In genomic region chr6:149489967-149490366, GRCh38 we compare ENCODE assay signal across 24 cellular contexts. TPM values are rescaled to one million over a fixed set of nuclear protein-coding genes. Genes with fewer than 3 reads are reported as not detected.
DNase-seq lines count a peak whose midpoint lies in the region; ATAC-seq and TF ChIP-seq lines count a peak whose summit lies in the region.
"Had no signal": no experiment of that assay in that cellular context is flagged by ENCODE, and none has a peak within 500 bp of the region (broad histone marks: within the 10 kb centered on the region; RNA-seq: fewer than 3 reads in every experiment).

No MANE protein-coding gene starts in this region.

- no peak for TF ChIP-seq CTCF in ovary (IDR thresholded peaks at IDR 0.05)

- peak overlapping the region in 7 of 11 experiments; percentile 7 to 52 (median 44); a peak in 10 of 22 replicates for H3K4me2 ChIP-seq in BLaER1 treated with 17β-estradiol and CSF1 and Interleukin-3, amounts not matched to agents 10 nM and 100 nM
- H3K4me2 ChIP-seq: SK-N-SH had no signal

- peaks cover 35 to 53% (median 49%) of the 10 kb centered on the region in 10 experiments for H3K4me1 ChIP-seq in BLaER1 treated with 17β-estradiol and CSF1 and Interleukin-3, amounts not matched to agents 10 nM and 100 nM
- peaks cover 40% of the 10 kb centered on the region for H3K4me1 ChIP-seq in CD4-positive, alpha-beta memory T cell (ENCODE audit: insufficient read depth, low read length)
- no peaks in the 10 kb centered on the region for H3K4me1 ChIP-seq in ovary (ENCODE audit: insufficient read depth)
- H3K4me1 ChIP-seq: tibial artery had no signal

- DNase-seq in CD4-positive, alpha-beta memory T cell = no peak
- DNase-seq in left lobe of liver (ENCODE audit: low spot score) (peak; percentile 7), ovary (no peak)
- DNase-seq: brain microvascular endothelial cell; esophagus squamous epithelium; gastrocnemius medialis; KG1; NCI-H146; NCI-H526 treated with DMSO at 0.1 percent for 48 hours; SK-N-SH; stimulated activated CD4-positive, alpha-beta T cell treated with anti-CD3 and anti-CD28 coated beads, Interleukin-4, amount 100 ng/mL, for 4 hours; stimulated activated naive CD8-positive, alpha-beta T cell treated with anti-CD3 and anti-CD28 coated beads, Interleukin-15, amount 100 ng/mL, for 72 hours; T-helper 9 cell; tibial artery had no signal

- H3K9me3 Mint-ChIP-seq in CD4-positive, alpha-beta memory T cell = peaks cover 0 to 1% (median 0%) of the 10 kb centered on the region in 8 donors
- H3K9me3 Mint-ChIP-seq: stimulated activated naive CD8-positive, alpha-beta T cell treated with anti-CD3 and anti-CD28 coated beads, Interleukin-15, amount 100 ng/mL, for 72 hours; WTC11 had no signal

- H3K27ac ChIP-seq in BLaER1 treated with 17β-estradiol and CSF1 and Interleukin-3, amounts not matched to agents 10 nM and 100 nM = peak overlapping the region in 2 of 11 experiments; percentile 55 to 62; a peak in 4 of 22 replicates
- no peak overlapping the region for H3K27ac ChIP-seq in CD4-positive, alpha-beta memory T cell (ENCODE audit: low read depth, low read length)
- H3K27ac ChIP-seq in ovary = no peak overlapping the region
- H3K27ac ChIP-seq: brain microvascular endothelial cell, esophagus squamous epithelium, gastrocnemius medialis, right atrium auricular region, RWPE1, tibial artery had no signal

- intact Hi-C loops in CD4-positive, alpha-beta memory T cell (cut with micrococcal nuclease) = no loop called here
- intact Hi-C loops in ovary (cut with DNase I) = no loop called here

- H3K36me3 Mint-ChIP-seq in CD4-positive, alpha-beta memory T cell = peaks cover 0 to 4% of the 10 kb centered on the region in 2 donors
- H3K36me3 Mint-ChIP-seq: WTC11 had no signal

- CTCF ChIA-PET in CD4-positive, alpha-beta memory T cell (lab: Charles Lee; ENCODE audit: partially characterized antibody) = interaction anchor here (0.6 to 1.2 kb wide), 4 partner anchors 9 to 278 kb away, joined by 3 to 5 read pairs (median 4); no protein-coding TSS in a partner anchor

- H3K27ac Mint-ChIP-seq in CD4-positive, alpha-beta memory T cell = peak overlapping the region in 5 of 7 donors; percentile 4 to 92 (median 74)
- H3K27ac Mint-ChIP-seq: WTC11 had no signal

- TF ChIP-seq POLR2A in ovary (IDR thresholded peaks at IDR 0.05) = no peak

- no peaks in the 10 kb centered on the region for H4K20me1 ChIP-seq in BLaER1 treated with 17β-estradiol and CSF1 and Interleukin-3, amounts not matched to agents 10 nM and 100 nM

- H3K9me3 ChIP-seq in BLaER1 treated with 17β-estradiol and CSF1 and Interleukin-3, amounts not matched to agents 10 nM and 100 nM (replicated peaks in 1 of 11) = no peaks in the 10 kb centered on the region
- H3K9me3 ChIP-seq in CD4-positive, alpha-beta memory T cell (ENCODE audit: control insufficient read depth in 1 of 2, low read length in 2 of 2) = no peaks in the 10 kb centered on the region
- no peaks in the 10 kb centered on the region for H3K9me3 ChIP-seq in ovary
- H3K9me3 ChIP-seq: esophagus squamous epithelium, gastrocnemius medialis, right atrium auricular region, SK-N-SH, tibial artery had no signal

- H3K36me3 ChIP-seq in BLaER1 treated with 17β-estradiol and CSF1 and Interleukin-3, amounts not matched to agents 10 nM and 100 nM = no peaks in the 10 kb centered on the region
- H3K36me3 ChIP-seq in CD4-positive, alpha-beta memory T cell (ENCODE audit: insufficient read depth, low read length) = no peaks in the 10 kb centered on the region
- no peaks in the 10 kb centered on the region for H3K36me3 ChIP-seq in ovary
- H3K36me3 ChIP-seq: brain microvascular endothelial cell, esophagus squamous epithelium, gastrocnemius medialis, right atrium auricular region, tibial artery had no signal

- POLR2A ChIA-PET in CD4-positive, alpha-beta memory T cell (lab: Charles Lee; ENCODE audit: partially characterized antibody) = interaction anchor here (1.4 to 4.1 kb wide), 3 partner anchors 10 to 458 kb away, joined by 3 to 14 read pairs (median 4); no protein-coding TSS in a partner anchor

- no peak overlapping the region for H3K9ac ChIP-seq in BLaER1 treated with 17β-estradiol and CSF1 and Interleukin-3, amounts not matched to agents 10 nM and 100 nM
- H3K9ac ChIP-seq: SK-N-SH had no signal

- H3K4me3 Mint-ChIP-seq in CD4-positive, alpha-beta memory T cell = no peak overlapping the region
- H3K4me3 Mint-ChIP-seq: stimulated activated naive CD8-positive, alpha-beta T cell treated with anti-CD3 and anti-CD28 coated beads, Interleukin-15, amount 100 ng/mL, for 72 hours; WTC11 had no signal

- H3K27me3 ChIP-seq in BLaER1 treated with 17β-estradiol and CSF1 and Interleukin-3, amounts not matched to agents 10 nM and 100 nM = no peaks in the 10 kb centered on the region
- H3K27me3 ChIP-seq in CD4-positive, alpha-beta memory T cell (ENCODE audit: insufficient read depth, low read length) = no peaks in the 10 kb centered on the region
- no peaks in the 10 kb centered on the region for H3K27me3 ChIP-seq in ovary
- H3K27me3 ChIP-seq: brain microvascular endothelial cell, esophagus squamous epithelium, gastrocnemius medialis, right atrium auricular region, tibial artery had no signal

- TF ChIP-seq EP300 in ovary (IDR thresholded peaks at IDR 0.05) = no peak

- H3K4me1 Mint-ChIP-seq in CD4-positive, alpha-beta memory T cell = peaks cover 26 to 53% (median 47%) of the 10 kb centered on the region in 4 donors

- no peak overlapping the region for H3K4me3 ChIP-seq in BLaER1 treated with 17β-estradiol and CSF1 and Interleukin-3, amounts not matched to agents 10 nM and 100 nM
- H3K4me3 ChIP-seq in CD4-positive, alpha-beta memory T cell (ENCODE audit: low read length in 2 of 2) = no peak overlapping the region
- no peak overlapping the region for H3K4me3 ChIP-seq in ovary
- H3K4me3 ChIP-seq: esophagus squamous epithelium, gastrocnemius medialis, right atrium auricular region, tibial artery had no signal

- ATAC-seq in HG02852 (IDR thresholded peaks at IDR 0.05; ENCODE audit: unreplicated experiment) = peak; percentile 47
- no peak for ATAC-seq in left lobe of liver
- no peak for ATAC-seq in HG03354 (IDR thresholded peaks at IDR 0.05; ENCODE audit: poor library complexity, severe bottlenecking, unreplicated experiment)
- ATAC-seq in GM19351 (IDR thresholded peaks at IDR 0.05; ENCODE audit: unreplicated experiment) = no peak
- ATAC-seq: gastrocnemius medialis; stimulated activated naive CD8-positive, alpha-beta T cell treated with anti-CD3 and anti-CD28 coated beads, Interleukin-15, amount 100 ng/mL, for 72 hours; WTC11 had no signal

- no peaks in the 10 kb centered on the region for H3K27me3 Mint-ChIP-seq in CD4-positive, alpha-beta memory T cell
- H3K27me3 Mint-ChIP-seq: stimulated activated naive CD8-positive, alpha-beta T cell treated with anti-CD3 and anti-CD28 coated beads, Interleukin-15, amount 100 ng/mL, for 72 hours had no signal

- 90 to 93% (median 90%) methylated on average over 4 of the region's 4 CpGs for WGBS in ovary, 3 donors

RNA-seq across cellular contexts. Expression of gene ZC3H12D, which starts 5.2 kb away (rescaled TPM):
- total RNA-seq in CD4-positive, alpha-beta memory T cell = 100 to 1,000 TPM in 1 of 2 experiments, 10 to 100 TPM in 1; 91.5 to 106 TPM
- polyA plus RNA-seq in CD4-positive, alpha-beta memory T cell = 1 to 10 TPM; 3.1 to 9.8 TPM
- total RNA-seq in left lobe of liver (0.86 TPM), ovary (1 to 10 TPM in 1 of 7 donors, under 1 TPM in 6; 0.15 to 1.3 (median 0.60) TPM)
- under 1 TPM; 0.18 to 0.45 TPM for polyA plus RNA-seq in ovary
- total RNA-seq: HT-29, lung microvascular endothelial cell, osteocyte had no signal

RNA-seq across cellular contexts. Expression of gene PPIL4, which starts 55.9 kb away (rescaled TPM):
- total RNA-seq in CD4-positive, alpha-beta memory T cell = 10 to 100 TPM; 33.1 to 35.7 TPM
- polyA plus RNA-seq in CD4-positive, alpha-beta memory T cell = 10 to 100 TPM in 1 of 2 donors, 1 to 10 TPM in 1; 10.0 to 14.5 TPM
- total RNA-seq in left lobe of liver (7.0 TPM), ovary (10 to 100 TPM; 35.1 to 50.6 (median 39.5) TPM)
- polyA plus RNA-seq in ovary = 10 to 100 TPM; 29.4 to 32.5 TPM

Comparison
In these comparisons a context has a peak if more than half of its experiments do, and no peak if none do; other contexts are left out.
1. RNA of gene ZC3H12D, which starts 5.2 kb away (total RNA-seq): 91.5 to 106 TPM in CD4-positive, alpha-beta memory T cell; 0.86 TPM in left lobe of liver (single experiment) and 0.15 to 1.3 TPM in ovary; every median in the first group is over 10 times any median in the second.